Comparison of ENCODE assay signal across 1 cellular context in the genomic region with DNA sequence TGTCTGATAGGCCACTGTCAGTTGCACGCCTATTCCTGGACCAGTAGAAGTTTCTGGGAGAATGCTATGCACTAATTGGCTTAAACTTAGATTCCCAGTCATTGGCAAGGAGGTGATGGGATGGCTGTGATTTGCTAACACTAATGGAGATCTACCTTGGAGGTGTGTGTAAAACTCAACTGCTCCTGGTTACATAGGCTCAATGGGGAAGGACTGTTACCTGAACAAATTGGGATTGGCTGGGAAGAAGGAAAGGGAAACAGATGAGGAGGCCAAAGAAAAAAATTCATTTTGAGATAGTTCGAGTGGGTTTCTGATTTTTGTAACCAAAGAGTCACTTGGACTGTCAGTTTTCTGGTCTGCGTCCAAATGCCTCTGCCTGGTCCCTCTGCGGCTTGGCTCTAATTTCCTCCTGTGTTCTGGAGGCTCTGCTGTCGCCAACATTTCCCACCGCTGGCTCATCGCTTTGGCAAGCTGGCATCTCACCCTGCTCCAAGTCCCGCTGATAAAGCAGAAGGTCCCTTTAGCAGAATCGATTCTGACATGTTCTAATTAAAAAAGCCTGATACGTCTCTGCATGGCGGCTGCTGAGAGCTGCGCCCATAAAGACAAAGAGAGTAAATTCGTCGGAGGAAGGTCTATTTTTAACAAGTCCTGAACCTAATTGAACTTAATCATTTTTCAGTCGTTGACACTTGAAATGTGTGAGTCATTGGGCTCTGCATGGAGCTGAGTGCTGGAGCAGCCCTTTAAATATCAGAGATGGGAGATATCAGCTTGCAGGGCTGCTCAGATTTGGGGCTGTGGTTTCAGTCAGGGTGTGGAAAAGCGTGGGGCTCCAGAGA.
TF ChIP-seq lines count a peak whose summit lies in the region.

No MANE protein-coding gene starts in this region.

TF ChIP-seq in K562, 482 proteins besides CTCF, POLR2A, EP300 and RAD21 (continued from another document):
- TF ChIP-seq, protein P1, sequence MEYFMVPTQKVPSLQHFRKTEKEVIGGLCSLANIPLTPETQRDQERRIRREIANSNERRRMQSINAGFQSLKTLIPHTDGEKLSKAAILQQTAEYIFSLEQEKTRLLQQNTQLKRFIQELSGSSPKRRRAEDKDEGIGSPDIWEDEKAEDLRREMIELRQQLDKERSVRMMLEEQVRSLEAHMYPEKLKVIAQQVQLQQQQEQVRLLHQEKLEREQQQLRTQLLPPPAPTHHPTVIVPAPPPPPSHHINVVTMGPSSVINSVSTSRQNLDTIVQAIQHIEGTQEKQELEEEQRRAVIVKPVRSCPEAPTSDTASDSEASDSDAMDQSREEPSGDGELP (CRISPR knock-in tag; IDR thresholded peaks at IDR 0.05; ENCODE audit: borderline replicate concordance): no peak
- TF ChIP-seq CBFA2T3 (IDR thresholded peaks at IDR 0.05) (peak; percentile 39), HDAC6 (IDR thresholded peaks at IDR 0.05; ENCODE audit: low read depth, low read length) (no peak), FOSL1 (tag; conservative IDR thresholded peaks at IDR 0.05) (peak; percentile 63), NFXL1 (CRISPR knock-in tag; IDR thresholded peaks at IDR 0.05) (no peak), MEF2D (tag; conservative IDR thresholded peaks at IDR 0.05; ENCODE audit: low read depth) (0 out of 2 replicates have a peak, but pooled peaks have one; percentile 47), JUND (IDR thresholded peaks at IDR 0.05; ENCODE audit: borderline replicate concordance, low read depth, low read length) (peak; percentile 49; the same call in 1 of the 2 replicates), JUND (tag; IDR thresholded peaks at IDR 0.05; ENCODE audit: borderline replicate concordance, low read depth, low read length) (peak; percentile 54; the same call in 1 of the 3 replicates), MEIS2 (IDR thresholded peaks at IDR 0.05; ENCODE audit: partially characterized antibody) (peak; percentile 41), XRCC5 (IDR thresholded peaks at IDR 0.05; ENCODE audit: low read depth, low read length) (no peak), NCOA2 (IDR thresholded peaks at IDR 0.05; ENCODE audit: partially characterized antibody in 2 of 2) (no peak), KDM1A (IDR thresholded peaks at IDR 0.05) (peak; percentile 63 to 64; a peak in 3 of 4 replicates), RCOR1 (IDR thresholded peaks at IDR 0.05; ENCODE audit: borderline replicate concordance in 1 of 2, low read depth in 2 of 2, low read length in 2 of 2) (peak in 1 of 2 experiments; percentile 80; a peak in 2 of 4 replicates)
- TF ChIP-seq, protein P2, sequence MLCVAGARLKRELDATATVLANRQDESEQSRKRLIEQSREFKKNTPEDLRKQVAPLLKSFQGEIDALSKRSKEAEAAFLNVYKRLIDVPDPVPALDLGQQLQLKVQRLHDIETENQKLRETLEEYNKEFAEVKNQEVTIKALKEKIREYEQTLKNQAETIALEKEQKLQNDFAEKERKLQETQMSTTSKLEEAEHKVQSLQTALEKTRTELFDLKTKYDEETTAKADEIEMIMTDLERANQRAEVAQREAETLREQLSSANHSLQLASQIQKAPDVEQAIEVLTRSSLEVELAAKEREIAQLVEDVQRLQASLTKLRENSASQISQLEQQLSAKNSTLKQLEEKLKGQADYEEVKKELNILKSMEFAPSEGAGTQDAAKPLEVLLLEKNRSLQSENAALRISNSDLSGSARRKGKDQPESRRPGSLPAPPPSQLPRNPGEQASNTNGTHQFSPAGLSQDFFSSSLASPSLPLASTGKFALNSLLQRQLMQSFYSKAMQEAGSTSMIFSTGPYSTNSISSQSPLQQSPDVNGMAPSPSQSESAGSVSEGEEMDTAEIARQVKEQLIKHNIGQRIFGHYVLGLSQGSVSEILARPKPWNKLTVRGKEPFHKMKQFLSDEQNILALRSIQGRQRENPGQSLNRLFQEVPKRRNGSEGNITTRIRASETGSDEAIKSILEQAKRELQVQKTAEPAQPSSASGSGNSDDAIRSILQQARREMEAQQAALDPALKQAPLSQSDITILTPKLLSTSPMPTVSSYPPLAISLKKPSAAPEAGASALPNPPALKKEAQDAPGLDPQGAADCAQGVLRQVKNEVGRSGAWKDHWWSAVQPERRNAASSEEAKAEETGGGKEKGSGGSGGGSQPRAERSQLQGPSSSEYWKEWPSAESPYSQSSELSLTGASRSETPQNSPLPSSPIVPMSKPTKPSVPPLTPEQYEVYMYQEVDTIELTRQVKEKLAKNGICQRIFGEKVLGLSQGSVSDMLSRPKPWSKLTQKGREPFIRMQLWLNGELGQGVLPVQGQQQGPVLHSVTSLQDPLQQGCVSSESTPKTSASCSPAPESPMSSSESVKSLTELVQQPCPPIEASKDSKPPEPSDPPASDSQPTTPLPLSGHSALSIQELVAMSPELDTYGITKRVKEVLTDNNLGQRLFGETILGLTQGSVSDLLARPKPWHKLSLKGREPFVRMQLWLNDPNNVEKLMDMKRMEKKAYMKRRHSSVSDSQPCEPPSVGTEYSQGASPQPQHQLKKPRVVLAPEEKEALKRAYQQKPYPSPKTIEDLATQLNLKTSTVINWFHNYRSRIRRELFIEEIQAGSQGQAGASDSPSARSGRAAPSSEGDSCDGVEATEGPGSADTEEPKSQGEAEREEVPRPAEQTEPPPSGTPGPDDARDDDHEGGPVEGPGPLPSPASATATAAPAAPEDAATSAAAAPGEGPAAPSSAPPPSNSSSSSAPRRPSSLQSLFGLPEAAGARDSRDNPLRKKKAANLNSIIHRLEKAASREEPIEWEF (CRISPR knock-in tag; IDR thresholded peaks at IDR 0.05): 0 out of 2 replicates have a peak, but pooled peaks have one; percentile 14
- TF ChIP-seq, protein P3, sequence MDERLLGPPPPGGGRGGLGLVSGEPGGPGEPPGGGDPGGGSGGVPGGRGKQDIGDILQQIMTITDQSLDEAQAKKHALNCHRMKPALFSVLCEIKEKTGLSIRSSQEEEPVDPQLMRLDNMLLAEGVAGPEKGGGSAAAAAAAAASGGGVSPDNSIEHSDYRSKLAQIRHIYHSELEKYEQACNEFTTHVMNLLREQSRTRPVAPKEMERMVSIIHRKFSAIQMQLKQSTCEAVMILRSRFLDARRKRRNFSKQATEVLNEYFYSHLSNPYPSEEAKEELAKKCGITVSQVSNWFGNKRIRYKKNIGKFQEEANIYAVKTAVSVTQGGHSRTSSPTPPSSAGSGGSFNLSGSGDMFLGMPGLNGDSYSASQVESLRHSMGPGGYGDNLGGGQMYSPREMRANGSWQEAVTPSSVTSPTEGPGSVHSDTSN (CRISPR knock-in tag; IDR thresholded peaks at IDR 0.05; ENCODE audit: low read depth): no peak
- TF ChIP-seq, protein P3 (tag; conservative IDR thresholded peaks at IDR 0.05; ENCODE audit: low read depth): peak; percentile 54
TF ChIP-seq in K562: peak in this region for 9.
